9 cellular contexts compared by ENCODE assay signal in the genomic region with DNA sequence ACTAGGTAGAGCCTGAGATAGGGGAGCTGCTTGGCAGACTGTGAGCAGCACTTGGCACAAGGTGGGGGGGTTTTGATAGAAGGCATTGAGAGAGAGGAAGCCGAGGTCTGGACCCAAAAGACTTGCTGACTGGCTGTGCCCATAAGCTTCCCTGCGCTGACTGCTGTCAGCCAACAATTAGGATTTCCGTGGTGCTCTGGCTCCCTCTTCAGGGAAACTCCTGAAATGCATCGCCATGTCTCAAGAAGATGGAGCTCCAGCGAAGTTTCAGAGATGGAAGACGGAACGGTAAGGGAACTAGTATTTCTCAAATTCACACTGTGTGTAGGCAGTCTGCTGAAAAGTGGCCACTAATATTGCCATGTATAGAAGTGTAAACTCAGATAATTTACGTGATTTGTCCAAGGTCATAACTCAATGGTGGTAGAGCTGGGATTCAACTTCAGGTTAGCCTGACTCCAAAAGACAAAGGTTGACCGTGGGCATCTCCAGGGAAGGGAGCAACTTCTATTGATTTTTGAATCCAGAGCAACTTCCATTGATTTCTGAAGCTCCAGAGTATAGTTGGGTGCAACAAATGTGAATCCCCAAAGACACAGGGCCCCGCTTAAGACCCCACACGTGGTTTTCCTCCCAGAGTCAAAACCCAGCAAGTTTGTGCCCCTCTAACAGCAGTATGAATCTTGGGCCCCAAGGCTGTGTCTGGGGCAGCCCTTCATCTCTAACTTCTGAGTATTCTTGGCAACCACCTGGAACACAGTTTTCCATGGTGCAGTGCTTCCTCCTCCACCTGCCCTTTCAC. TPM values are rescaled to one million over a fixed set of nuclear protein-coding genes. Genes with fewer than 3 reads are reported as not detected.
DNase-seq lines count a peak whose midpoint lies in the region; ATAC-seq and TF ChIP-seq lines count a peak whose summit lies in the region.
"Had no signal": no experiment of that assay in that cellular context is flagged by ENCODE, and none has a peak within 500 bp of the region (broad histone marks: within the 10 kb centered on the region; RNA-seq: fewer than 3 reads in every experiment).

No MANE protein-coding gene starts in this region.

- intact Hi-C loops in esophagus squamous epithelium (cut with DNase I): loop anchor here (10.0 kb wide), 2 partner anchors 274 to 404 kb away; no protein-coding TSS in a partner anchor

- H3K4me3 ChIP-seq in esophagus squamous epithelium (no peak overlapping the region), neural cell (ENCODE audit: low read length) (no peak overlapping the region)

- H3K9ac ChIP-seq in neural cell (ENCODE audit: low read length): no peak overlapping the region

- no peak overlapping the region for H3K4me2 ChIP-seq in neural cell (ENCODE audit: low read length)

- DNase-seq in DMS79 treated with DMSO at 0.1 percent for 48 hours (lab: John Stamatoyannopoulos, UW) (peak; percentile 28), HPDE6-E6E7 (ENCODE audit: extremely low spot score) (peak; percentile 69), OCI-M1 (lab: John Stamatoyannopoulos, UW) (peak; percentile 93), esophagus squamous epithelium (lab: John Stamatoyannopoulos, UW) (no peak)
- DNase-seq in activated CD8-positive, alpha-beta memory T cell treated with anti-CD3 and anti-CD28 coated beads, Interleukin-2, amount 50 U/mL, for 48 hours: peak; percentile 88
- peak; percentile 53 to 79 (median 64) for DNase-seq in stimulated activated naive CD4-positive, alpha-beta T cell (lab: John Stamatoyannopoulos, UW)

- peaks cover 0 to 29% (median 4%) of the 10 kb centered on the region in 3 donors for H3K4me1 ChIP-seq in esophagus squamous epithelium

- H3K27ac ChIP-seq in esophagus squamous epithelium (peak overlapping the region in 1 of 4 donors; percentile 12), neural cell (ENCODE audit: low read length) (no peak overlapping the region)
- H3K27ac ChIP-seq: epithelial cell of prostate had no signal

- no peaks in the 10 kb centered on the region for H3K79me2 ChIP-seq in neural cell (replicated peaks; ENCODE audit: insufficient read depth, low read length)

- H3F3A ChIP-seq in neural cell (ENCODE audit: insufficient read depth, low read length, poor library complexity, severe bottlenecking): no peaks in the 10 kb centered on the region

- TF ChIP-seq EP300 in neural cell (conservative IDR thresholded peaks at IDR 0.05; ENCODE audit: poor library complexity, severe bottlenecking): no peak

- no peak for ATAC-seq in GM21528 (IDR thresholded peaks at IDR 0.05; ENCODE audit: low FRiP score, unreplicated experiment)

- TF ChIP-seq CTCF in esophagus squamous epithelium (IDR thresholded peaks at IDR 0.05) (peak; percentile 80 to 96 (median 90)), neural cell (IDR thresholded peaks at IDR 0.05; ENCODE audit: poor library complexity, severe bottlenecking) (peak; percentile 60)

- 29% methylated on average over 8 to 11 of the region's 11 CpGs for WGBS in esophagus squamous epithelium, 2 donors

- no peak for TF ChIP-seq POLR2A in esophagus squamous epithelium (IDR thresholded peaks at IDR 0.05)

- no peaks in the 10 kb centered on the region for H3K9me2 ChIP-seq in neural cell (ENCODE audit: insufficient read depth, low read length)

- H3K36me3 ChIP-seq in esophagus squamous epithelium: no peaks in the 10 kb centered on the region
- no peaks in the 10 kb centered on the region for H3K36me3 ChIP-seq in neural cell (ENCODE audit: insufficient read depth, low read length)

- H4K20me1 ChIP-seq in neural cell (ENCODE audit: insufficient read depth): no peaks in the 10 kb centered on the region

- H3K27me3 ChIP-seq in esophagus squamous epithelium (no peaks in the 10 kb centered on the region), neural cell (ENCODE audit: insufficient read depth, low read depth, low read length) (no peaks in the 10 kb centered on the region)

- TF ChIP-seq RAD21 in neural cell (conservative IDR thresholded peaks at IDR 0.05): peak; percentile 67

- H3K9me3 ChIP-seq in esophagus squamous epithelium (no peaks in the 10 kb centered on the region), neural cell (ENCODE audit: low read length) (no peaks in the 10 kb centered on the region)

- no peak overlapping the region for H2AFZ ChIP-seq in neural cell (ENCODE audit: low read depth, low read length)

TF ChIP-seq in neural cell, 6 proteins besides CTCF, POLR2A, EP300 and RAD21:
- TF ChIP-seq SMC3 (conservative IDR thresholded peaks at IDR 0.05; ENCODE audit: poor library complexity) (peak; percentile 46), MXI1 (conservative IDR thresholded peaks at IDR 0.05; ENCODE audit: poor library complexity, severe bottlenecking) (no peak)

RNA-seq across cellular contexts. Expression of gene CRNN, which starts 44.5 kb away (rescaled TPM):
- 1,000 to 10,000 TPM; 1,263 to 5,310 (median 2,301) TPM for total RNA-seq in esophagus squamous epithelium
- not detected in 2 replicates for polyA plus RNA-seq in neural cell
- polyA minus RNA-seq in neural cell: not detected in 2 replicates

RNA-seq across cellular contexts. Expression of gene LCE5A, which starts 52.0 kb away (rescaled TPM):
- 1 to 10 TPM in 1 of 4 donors, not detected in 3; 1.2 TPM for total RNA-seq in esophagus squamous epithelium
- not detected in 2 replicates for polyA plus RNA-seq in neural cell
- not detected in 2 replicates for polyA minus RNA-seq in neural cell

RNA-seq across cellular contexts. Expression of gene CRCT1, which starts 55.7 kb away (rescaled TPM):
- 100 to 1,000 TPM in 3 of 4 donors, 10 to 100 TPM in 1; 87.9 to 720 (median 367) TPM for total RNA-seq in esophagus squamous epithelium
- polyA plus RNA-seq in neural cell: not detected in 2 replicates
- not detected in 2 replicates for polyA minus RNA-seq in neural cell
